2 cellular contexts compared by ENCODE assay signal in the genomic region with DNA sequence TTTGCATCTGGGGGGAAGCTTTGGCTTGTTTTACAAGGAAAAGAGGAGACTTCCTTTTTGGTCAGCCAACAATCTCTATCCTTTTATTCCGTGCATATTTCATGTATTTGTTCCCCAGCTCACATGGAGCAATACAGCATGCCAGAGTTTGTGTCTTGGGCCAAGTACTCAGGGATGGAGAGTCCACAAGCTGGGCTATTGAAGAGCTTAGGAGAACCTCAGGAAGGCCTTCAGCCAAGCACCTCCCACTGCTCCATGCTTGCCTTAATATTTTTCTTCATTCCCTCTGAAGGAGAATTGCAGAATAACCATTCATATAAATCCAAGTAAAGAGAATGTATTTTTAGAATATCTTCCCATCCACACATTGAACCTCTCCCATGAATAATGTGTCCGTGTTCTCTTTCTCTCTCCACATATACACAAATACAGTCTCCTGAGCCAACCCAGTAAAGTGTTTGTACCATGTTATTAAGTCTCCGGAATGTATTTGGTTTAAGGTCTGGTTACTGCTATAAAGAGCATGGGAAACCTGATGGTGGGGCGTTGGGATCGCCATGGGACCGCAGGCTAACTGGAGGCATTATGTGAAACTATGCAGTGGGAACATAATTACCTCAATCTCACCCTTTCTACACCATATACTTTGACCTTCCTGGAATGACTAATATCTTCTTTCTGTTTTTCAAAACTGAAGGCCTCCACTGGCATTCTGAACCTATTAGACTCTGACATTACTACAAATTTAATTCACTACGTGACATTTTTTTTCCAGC.
TF ChIP-seq lines count a peak whose summit lies in the region.

No MANE protein-coding gene starts in this region.

TF ChIP-seq in IMR-90, 13 proteins besides CTCF, POLR2A, EP300 and RAD21:
- TF ChIP-seq MAZ (IDR thresholded peaks at IDR 0.05; ENCODE audit: borderline replicate concordance, low read depth, low read length) = no peak
- TF ChIP-seq, protein P1, sequence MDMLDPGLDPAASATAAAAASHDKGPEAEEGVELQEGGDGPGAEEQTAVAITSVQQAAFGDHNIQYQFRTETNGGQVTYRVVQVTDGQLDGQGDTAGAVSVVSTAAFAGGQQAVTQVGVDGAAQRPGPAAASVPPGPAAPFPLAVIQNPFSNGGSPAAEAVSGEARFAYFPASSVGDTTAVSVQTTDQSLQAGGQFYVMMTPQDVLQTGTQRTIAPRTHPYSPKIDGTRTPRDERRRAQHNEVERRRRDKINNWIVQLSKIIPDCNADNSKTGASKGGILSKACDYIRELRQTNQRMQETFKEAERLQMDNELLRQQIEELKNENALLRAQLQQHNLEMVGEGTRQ (IDR thresholded peaks at IDR 0.05; ENCODE audit: low read depth, low read length) = no peak
- no peak for TF ChIP-seq MAFK (IDR thresholded peaks at IDR 0.05; ENCODE audit: low read depth, low read length)

TF ChIP-seq in endothelial cell of umbilical vein, 7 proteins besides CTCF, POLR2A, EP300 and RAD21:
- TF ChIP-seq GATA2 (IDR thresholded peaks at IDR 0.05; ENCODE audit: insufficient read depth, insufficient read length, low read depth, low read length) (no peak), EZH2 (IDR thresholded peaks at IDR 0.05; ENCODE audit: borderline replicate concordance, low read depth, low read length, severe bottlenecking) (no peak), POLR2AphosphoS5 (IDR thresholded peaks at IDR 0.05; ENCODE audit: insufficient read depth, low read depth, low read length) (peak; percentile 37), FOS (IDR thresholded peaks at IDR 0.05; ENCODE audit: borderline replicate concordance, insufficient read depth, low read length) (peak; percentile 36), JUN (IDR thresholded peaks at IDR 0.05; ENCODE audit: borderline replicate concordance, insufficient read depth, insufficient read length, low read depth) (no peak), MYC (IDR thresholded peaks at IDR 0.05; ENCODE audit: low read depth, low read length) (no peak)
- TF ChIP-seq, protein P2, sequence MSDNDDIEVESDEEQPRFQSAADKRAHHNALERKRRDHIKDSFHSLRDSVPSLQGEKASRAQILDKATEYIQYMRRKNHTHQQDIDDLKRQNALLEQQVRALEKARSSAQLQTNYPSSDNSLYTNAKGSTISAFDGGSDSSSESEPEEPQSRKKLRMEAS (IDR thresholded peaks at IDR 0.05; ENCODE audit: insufficient read depth, insufficient read length) = no peak
